In genomic region chr3:12815719-12816118, GRCh38 we compare ENCODE assay signal across 15 cellular contexts. TPM values are rescaled to one million over a fixed set of nuclear protein-coding genes. Genes with fewer than 3 reads are reported as not detected.
A peak's percentile ranks its signal among the peaks of the same experiment; 100 is the strongest.
DNase-seq lines count a peak whose midpoint lies in the region; ATAC-seq, FAIRE-seq and TF ChIP-seq lines count a peak whose summit lies in the region.
"Had no signal": no experiment of that assay in that cellular context is flagged by ENCODE, and none has a peak within 500 bp of the region (broad histone marks: within the 10 kb centered on the region; RNA-seq: fewer than 3 reads in every experiment).

No MANE protein-coding gene starts in this region.

- intact Hi-C loops in PC-3 (cut with micrococcal nuclease) (no loop called here), spleen (cut with DNase I; ENCODE audit: low total_unique reads) (no loop called here), thyroid gland (cut with DNase I) (no loop called here)

- DNase-seq in PC-3 (no peak), H1 (ENCODE audit: low read depth in 1 of 2, low spot score in 2 of 2) (no peak), spleen (peak; percentile 47), activated gamma-delta T cell (lab: John Stamatoyannopoulos, UW) (no peak), NCI-H526 (lab: John Stamatoyannopoulos, UW) (no peak), thyroid gland (no peak)
- DNase-seq: BE2C; CD4-positive, alpha-beta memory T cell; KG1; NCI-H1436; NCI-H2029 treated with DMSO at 0.1 percent for 48 hours; NCI-H510A; NCI-H82 had no signal

- H4K91ac ChIP-seq in H1 (replicated peaks; ENCODE audit: insufficient read length, low read length): no peak overlapping the region

- no peaks in the 10 kb centered on the region for H3K4me1 ChIP-seq in PC-3 (ENCODE audit: insufficient read depth, low read length)
- H3K4me1 ChIP-seq in H1 (replicated peaks in 1 of 4; ENCODE audit: control insufficient read depth in 3 of 4, insufficient read depth in 4 of 4, low read length in 3 of 4): peaks cover 0 to 4% (median 1%) of the 10 kb centered on the region in 4 experiments; a peak in 4 of 7 replicates
- peaks cover 2 to 15% (median 5%) of the 10 kb centered on the region in 6 donors for H3K4me1 ChIP-seq in spleen
- H3K4me1 ChIP-seq in thyroid gland: peaks cover 0 to under 1% of the 10 kb centered on the region in 2 donors
- H3K4me1 ChIP-seq: BE2C had no signal

- whole genome bisulfite sequencing in H1 (ENCODE audit: extremely low coverage in 1 of 2, insufficient coverage in 1 of 2, insufficient read length in 1 of 2, insufficient replicate concordance in 2 of 2, low coverage in 1 of 2, low lambda C conversion rate in 2 of 2, missing lambda C conversion rate in 1 of 2), 2 experiments: 87% methylated on average over 7 of the region's 9 CpGs; no CpG with 5 or more reads in 1 of the 2 experiments
- 84 to 96% (median 90%) methylated on average over 5 to 9 of the region's 9 CpGs for WGBS in spleen, 5 donors
- WGBS in thyroid gland, 2 donors: 81 to 87% methylated on average over 8 to 9 of the region's 9 CpGs

- no peak for FAIRE-seq in H1 (lab: Jason Lieb, UNC)

- H3K79me2 ChIP-seq in PC-3 (ENCODE audit: low read length) (no peaks in the 10 kb centered on the region), H1 (ENCODE audit: control insufficient read depth in 1 of 2, insufficient read depth in 2 of 2, low read length in 2 of 2) (no peaks in the 10 kb centered on the region)

- H3K23me2 ChIP-seq in H1 (ENCODE audit: low read depth, low read length): no peaks in the 10 kb centered on the region

- no peak overlapping the region for H3K4me3 ChIP-seq in GM12875 (ENCODE audit: low read depth, low read length)
- H3K4me3 ChIP-seq in PC-3 (ENCODE audit: low read length): no peak overlapping the region
- no peak overlapping the region for H3K4me3 ChIP-seq in H1 (ENCODE audit: extremely low read depth in 1 of 4, insufficient read depth in 2 of 4, low read depth in 3 of 4, low read length in 4 of 4)
- no peak overlapping the region for H3K4me3 ChIP-seq in spleen
- no peak overlapping the region for H3K4me3 ChIP-seq in thyroid gland (replicated peaks in 1 of 3)

- H3K4me2 ChIP-seq in PC-3 (ENCODE audit: low read length): no peak overlapping the region
- no peak overlapping the region for H3K4me2 ChIP-seq in H1 (ENCODE audit: insufficient read depth in 1 of 2, low read depth in 2 of 2, low read length in 2 of 2)

- no peak overlapping the region for H3K14ac ChIP-seq in H1 (ENCODE audit: insufficient read length)

- H4K5ac ChIP-seq in H1 (ENCODE audit: insufficient read length, low read depth, low read length): no peak overlapping the region

- H2BK12ac ChIP-seq in H1 (ENCODE audit: low read depth, low read length): no peak overlapping the region

- H2AFZ ChIP-seq in PC-3 (ENCODE audit: low read length) (no peak overlapping the region), H1 (ENCODE audit: low read length) (no peak overlapping the region)

- no peak for ATAC-seq in PC-3
- ATAC-seq: Panc1 had no signal

- H3K9me2 ChIP-seq in PC-3 (replicated peaks; ENCODE audit: low read length): no peaks in the 10 kb centered on the region

- no peak overlapping the region for H3K23ac ChIP-seq in H1 (ENCODE audit: insufficient read length)

- H3K27ac ChIP-seq in PC-3 (ENCODE audit: low read length): no peak overlapping the region
- no peak overlapping the region for H3K27ac ChIP-seq in H1 (ENCODE audit: low read depth, low read length)
- no peak overlapping the region for H3K27ac ChIP-seq in spleen
- H3K27ac ChIP-seq in thyroid gland: no peak overlapping the region

- H3K4ac ChIP-seq in H1 (replicated peaks; ENCODE audit: insufficient read length, low read depth, low read length): no peak overlapping the region

- no peak overlapping the region for H3K56ac ChIP-seq in H1 (replicated peaks; ENCODE audit: insufficient read length, low read depth, low read length)

- no peak overlapping the region for H2BK120ac ChIP-seq in H1 (replicated peaks; ENCODE audit: low read depth, low read length)

- TF ChIP-seq EP300 in H1 (IDR thresholded peaks at IDR 0.05; ENCODE audit: borderline replicate concordance in 1 of 2, low read depth in 2 of 2, low read length in 2 of 2): no peak

- H4K8ac ChIP-seq in H1 (ENCODE audit: extremely low read depth, insufficient read depth, low read length): no peak overlapping the region

- H2AK5ac ChIP-seq in H1 (ENCODE audit: low read depth, low read length): no peak overlapping the region

- H2BK15ac ChIP-seq in H1 (ENCODE audit: low read length): no peak overlapping the region

- TF ChIP-seq CTCF in GM12875 (IDR thresholded peaks at IDR 0.05; ENCODE audit: borderline replicate concordance, insufficient read depth, low read depth, low read length) (0 out of 2 replicates have a peak, but pooled peaks have one; percentile 1), PC-3 (conservative IDR thresholded peaks at IDR 0.05; ENCODE audit: low read depth, low read length) (0 out of 2 replicates have a peak, but pooled peaks have one; percentile 20), H1 (IDR thresholded peaks at IDR 0.05; ENCODE audit: control extremely low read depth in 1 of 3, insufficient read depth in 1 of 3, low read depth in 1 of 3, low read length in 3 of 3) (peak in 2 of 3 experiments; percentile 40 to 60; a peak in 2 of 4 replicates), spleen (IDR thresholded peaks at IDR 0.05 in 8 of 11, conservative IDR thresholded peaks at IDR 0.05 in 3 of 11) (no peak), thyroid gland (IDR thresholded peaks at IDR 0.05) (no peak)

- H3K9me3 ChIP-seq in PC-3 (ENCODE audit: low read length) (no peaks in the 10 kb centered on the region), H1 (ENCODE audit: insufficient read depth in 2 of 2, low read depth in 1 of 2, low read length in 1 of 2) (no peaks in the 10 kb centered on the region), spleen (no peaks in the 10 kb centered on the region), thyroid gland (no peaks in the 10 kb centered on the region)
- H3K9me3 ChIP-seq: BE2C had no signal

- BruUV-seq in PC-3 (replicated peaks; lab: Mats Ljungman, UMichigan): no TSS peak

- no peak overlapping the region for H2BK20ac ChIP-seq in H1 (ENCODE audit: low read length)

- TF ChIP-seq POLR2A in H1 (IDR thresholded peaks at IDR 0.05; ENCODE audit: control extremely low read depth in 1 of 2, low read depth in 2 of 2, low read length in 2 of 2): no peak
- TF ChIP-seq POLR2A in spleen (IDR thresholded peaks at IDR 0.05): no peak
- TF ChIP-seq POLR2A in thyroid gland (IDR thresholded peaks at IDR 0.05): no peak

- TF ChIP-seq RAD21 in H1 (IDR thresholded peaks at IDR 0.05 in 1 of 2, conservative IDR thresholded peaks at IDR 0.05 in 1 of 2; ENCODE audit: low read depth in 2 of 2, low read length in 2 of 2): peak; percentile 27 to 39; a peak in 3 of 4 replicates

- H3K79me1 ChIP-seq in H1 (ENCODE audit: low read depth, low read length): no peaks in the 10 kb centered on the region

- no peak overlapping the region for H3K18ac ChIP-seq in H1 (ENCODE audit: extremely low read depth, low read length)

- no peak overlapping the region for H3K9ac ChIP-seq in PC-3 (ENCODE audit: low read length)
- H3K9ac ChIP-seq in H1 (replicated peaks in 1 of 4; ENCODE audit: extremely low read depth in 1 of 4, low read depth in 3 of 4, low read length in 3 of 4): no peak overlapping the region

- H3K36me3 ChIP-seq in PC-3 (ENCODE audit: low read depth, low read length) (no peaks in the 10 kb centered on the region), H1 (ENCODE audit: control insufficient read depth in 2 of 4, insufficient read depth in 4 of 4, low read length in 3 of 4) (peaks cover 4 to 16% (median 9%) of the 10 kb centered on the region in 4 experiments; a peak in 5 of 8 replicates), spleen (peaks cover 0 to 56% (median 14%) of the 10 kb centered on the region in 6 donors), thyroid gland (peaks cover 4 to 12% of the 10 kb centered on the region in 2 donors)
- H3K36me3 ChIP-seq: BE2C had no signal

- POLR2A ChIA-PET in PC-3 (lab: Charles Lee; ENCODE audit: unreplicated experiment): no interaction called here
- POLR2A ChIA-PET in H1 (lab: Charles Lee; ENCODE audit: partially characterized antibody): interaction anchor here (1.5 to 28.5 kb wide), 2 partner anchors 19 to 88 kb away, joined by 5 to 661 read pairs; partner anchors contain the start of gene RPL32

- H4K20me1 ChIP-seq in PC-3 (ENCODE audit: low read length) (no peaks in the 10 kb centered on the region), H1 (replicated peaks in 1 of 2; ENCODE audit: control insufficient read depth in 1 of 2, insufficient read depth in 2 of 2, low read length in 2 of 2) (peaks cover 2 to 3% of the 10 kb centered on the region in 2 experiments)

- H3K27me3 ChIP-seq in PC-3 (ENCODE audit: low read length) (no peaks in the 10 kb centered on the region), H1 (replicated peaks in 1 of 4; ENCODE audit: control insufficient read depth in 3 of 4, extremely low read depth in 1 of 4, insufficient read depth in 3 of 4, low read length in 3 of 4) (no peaks in the 10 kb centered on the region), spleen (replicated peaks in 1 of 7) (no peaks in the 10 kb centered on the region), thyroid gland (no peaks in the 10 kb centered on the region)
- H3K27me3 ChIP-seq: BE2C had no signal

- H3F3A ChIP-seq in PC-3 (ENCODE audit: low read length, unreplicated experiment): no peaks in the 10 kb centered on the region

- CTCF ChIA-PET in PC-3 (lab: Charles Lee): no interaction called here
- CTCF ChIA-PET in H1 (lab: Charles Lee; ENCODE audit: partially characterized antibody): interaction anchor here (0.5 to 10.2 kb wide), 12 partner anchors 10 to 111 kb away, joined by 3 to 83 read pairs (median 4); no protein-coding TSS in a partner anchor

- H2BK5ac ChIP-seq in H1 (ENCODE audit: low read depth, low read length): no peak overlapping the region

RNA-seq across cellular contexts. Expression of gene CAND2, which starts 19.2 kb away (rescaled TPM):
- 2.4 and 4.8 TPM in 2 replicates for total RNA-seq in PC-3 (2014; rRNA removed)
- total RNA-seq in H1 (2021; fragmentation: NEBNext Ultra II Directional; extraction: Animal tissue kit (Norgen Biotek cat#: 25700)): 8.7 and 11.2 TPM in 2 replicates
- 8.7 and 12.0 TPM in 2 replicates for polyA plus RNA-seq in H1 (2011; rRNA removed)
- polyA plus RNA-seq in H1 (2011; cell fraction: cytosol; rRNA removed): 9.2 TPM
- 20.3 TPM for polyA plus RNA-seq in H1 (2011; cell fraction: nucleus; rRNA removed)
- polyA plus RNA-seq in H1 (2012, experiment 1 of 2): 5.3 to 10.4 TPM (median 9.1 TPM) in 4 replicates
- polyA plus RNA-seq in H1 (2012, experiment 2 of 2): 7.4 TPM
- 4.0 TPM for polyA plus RNA-seq in H1 (2013, experiment 1 of 2)
- polyA plus RNA-seq in H1 (2013, experiment 2 of 2): 3.4 TPM
- 11.0 and 15.6 TPM in 2 replicates for polyA minus RNA-seq in H1 (2011; rRNA and poly(A)+ RNA removed)
- 7.3 TPM for polyA minus RNA-seq in H1 (2011; cell fraction: cytosol; rRNA and poly(A)+ RNA removed)
- polyA minus RNA-seq in H1 (2011; cell fraction: nucleus; rRNA and poly(A)+ RNA removed): 17.4 TPM
- 10 to 100 TPM in 1 of 7 donors, 1 to 10 TPM in 6; 4.0 to 12.2 (median 8.0) TPM for total RNA-seq in spleen
- polyA plus RNA-seq in spleen: 1 to 10 TPM in 1 of 3 donors, under 1 TPM in 2; 0.78 to 2.6 (median 0.88) TPM
- 10 to 100 TPM in 3 of 4 donors, 1 to 10 TPM in 1; 9.7 to 18.0 (median 12.4) TPM for total RNA-seq in thyroid gland

RNA-seq across cellular contexts. Expression of gene RPL32, which starts 25.6 kb away (rescaled TPM):
- total RNA-seq in PC-3 (2014; rRNA removed): 2,037 and 2,663 TPM in 2 replicates
- 1,954 and 2,043 TPM in 2 replicates for total RNA-seq in H1 (2021; fragmentation: NEBNext Ultra II Directional; extraction: Animal tissue kit (Norgen Biotek cat#: 25700))
- polyA plus RNA-seq in H1 (2011; rRNA removed): 995 and 1,443 TPM in 2 replicates
- 2,045 TPM for polyA plus RNA-seq in H1 (2011; cell fraction: cytosol; rRNA removed)
- polyA plus RNA-seq in H1 (2011; cell fraction: nucleus; rRNA removed): 1,718 TPM
- polyA plus RNA-seq in H1 (2012, experiment 1 of 2): 3,098 to 3,462 TPM (median 3,192 TPM) in 4 replicates
- polyA plus RNA-seq in H1 (2012, experiment 2 of 2): 2,207 TPM
- 1,804 TPM for polyA plus RNA-seq in H1 (2013, experiment 1 of 2)
- 1,790 TPM for polyA plus RNA-seq in H1 (2013, experiment 2 of 2)
- 1,055 and 1,349 TPM in 2 replicates for polyA minus RNA-seq in H1 (2011; rRNA and poly(A)+ RNA removed)
- 973 TPM for polyA minus RNA-seq in H1 (2011; cell fraction: cytosol; rRNA and poly(A)+ RNA removed)
- polyA minus RNA-seq in H1 (2011; cell fraction: nucleus; rRNA and poly(A)+ RNA removed): 656 TPM
- total RNA-seq in spleen: 1,000 to 10,000 TPM in 6 of 7 donors, 100 to 1,000 TPM in 1; 911 to 1,835 (median 1,346) TPM
- 1,000 to 10,000 TPM; 3,289 to 6,164 (median 6,022) TPM for polyA plus RNA-seq in spleen
- 1,000 to 10,000 TPM in 3 of 4 donors, 100 to 1,000 TPM in 1; 809 to 4,142 (median 1,511) TPM for total RNA-seq in thyroid gland

RNA-seq across cellular contexts. Expression of gene TMEM40, which starts 56.7 kb away (rescaled TPM):
- total RNA-seq in PC-3 (2014; rRNA removed) (7.5 and 10.4 TPM in 2 replicates), spleen (1 to 10 TPM in 5 of 7 donors, under 1 TPM in 2; 0.56 to 3.8 (median 2.4) TPM), thyroid gland (not detected)
- total RNA-seq in H1 (2021; fragmentation: NEBNext Ultra II Directional; extraction: Animal tissue kit (Norgen Biotek cat#: 25700)): not detected in 2 replicates
- polyA plus RNA-seq in H1 (2011; rRNA removed) (0.11 and 0.18 TPM in 2 replicates), spleen (1 to 10 TPM in 1 of 3 donors, under 1 TPM in 2; 0.29 to 1.6 (median 0.59) TPM)
- 0.26 TPM for polyA plus RNA-seq in H1 (2011; cell fraction: cytosol; rRNA removed)
- polyA plus RNA-seq in H1 (2011; cell fraction: nucleus; rRNA removed): 0.57 TPM
- polyA plus RNA-seq in H1 (2012, experiment 1 of 2): 0.28 TPM in 1 of 4 replicates, not detected in the others
- not detected for polyA plus RNA-seq in H1 (2012, experiment 2 of 2)
- 0.12 TPM for polyA plus RNA-seq in H1 (2013, experiment 1 of 2)
- 0.22 TPM for polyA plus RNA-seq in H1 (2013, experiment 2 of 2)
- not detected in 2 replicates for polyA minus RNA-seq in H1 (2011; rRNA and poly(A)+ RNA removed)
- polyA minus RNA-seq in H1 (2011; cell fraction: cytosol; rRNA and poly(A)+ RNA removed): not detected
- not detected for polyA minus RNA-seq in H1 (2011; cell fraction: nucleus; rRNA and poly(A)+ RNA removed)
- total RNA-seq: CD4-positive, alpha-beta memory T cell had no signal
- polyA plus RNA-seq: CD4-positive, alpha-beta memory T cell had no signal

Comparison
In these comparisons a context has a peak if more than half of its experiments do, and no peak if none do; other contexts are left out.
1. CTCF ChIP-seq: peak in GM12875 (single experiment), PC-3 (single experiment) and H1 (2 of 3); none in spleen (0 of 11) and thyroid gland (0 of 6).